Comparison of ENCODE assay signal across 14 cellular contexts in genomic region chr17:17050346-17051345, GRCh38. TPM values are rescaled to one million over a fixed set of nuclear protein-coding genes. Genes with fewer than 3 reads are reported as not detected.
DNase-seq lines count a peak whose midpoint lies in the region; ATAC-seq and TF ChIP-seq lines count a peak whose summit lies in the region.
"Had no signal": no experiment of that assay in that cellular context is flagged by ENCODE, and none has a peak within 500 bp of the region (broad histone marks: within the 10 kb centered on the region; RNA-seq: fewer than 3 reads in every experiment).

No MANE protein-coding gene starts in this region.

- in situ Hi-C loops in transverse colon (cut with MboI; ENCODE audit: low pct_ligation_motif_present in 1 of 4, low pct_unique_long_range_greater_than_20kb in 1 of 4, low sequenced_read_pairs in 3 of 4) = loop anchor here in 1 of 4 donors (10.0 kb wide), 1 partner anchor 56 kb away; no protein-coding TSS in a partner anchor

- TF ChIP-seq EP300 in transverse colon (IDR thresholded peaks at IDR 0.05; ENCODE audit: low read depth) = no peak

- peak overlapping the region; percentile 81 to 86 for H3K27ac ChIP-seq in mucosa of rectum (ENCODE audit: low read depth in 2 of 2, low read length in 2 of 2)
- peak overlapping the region; percentile 77 to 79 (median 78) for H3K27ac ChIP-seq in transverse colon
- H3K27ac ChIP-seq: SK-N-MC had no signal

- no peaks in the 10 kb centered on the region for H3K27me3 Mint-ChIP-seq in activated naive CD8-positive, alpha-beta T cell
- no peaks in the 10 kb centered on the region for H3K27me3 Mint-ChIP-seq in activated naive CD8-positive, alpha-beta T cell treated with anti-CD3 and anti-CD28 coated beads, Interleukin-2, amount 50 U/mL, for 24 hours
- no peaks in the 10 kb centered on the region for H3K27me3 Mint-ChIP-seq in activated T-helper 17 cell treated with anti-CD3 and anti-CD28 coated beads, Interleukin-2, amount 50 U/mL, for 72 hours
- no peaks in the 10 kb centered on the region for H3K27me3 Mint-ChIP-seq in activated T-helper 1 cell treated with anti-CD3 and anti-CD28 coated beads, Interleukin-12 subunit alpha, Interleukin-12 subunit beta, Interleukin-2, Interleukin-4 antibody, amounts not matched to agents 30 ng/mL and 10 ng/mL and 1 ng/mL, durations not matched to agents 14 hours and 24 hours and 36 hours (ENCODE audit: insufficient read depth)

- no peak overlapping the region for H3K9ac ChIP-seq in mucosa of rectum (ENCODE audit: low read depth in 1 of 2, low read length in 2 of 2)

- no peak for DNase-seq in activated naive CD8-positive, alpha-beta T cell treated with anti-CD3 and anti-CD28 coated beads, Interleukin-2, amount 50 U/mL, for 24 hours
- DNase-seq in transverse colon (no peak), NCI-H82 (lab: John Stamatoyannopoulos, UW) (no peak)
- DNase-seq in activated T-helper 1 cell treated with anti-CD3 and anti-CD28 coated beads, Interleukin-12 subunit alpha, Interleukin-12 subunit beta, Interleukin-2, Interleukin-4 antibody, amounts not matched to agents 30 ng/mL and 10 ng/mL and 1 ng/mL, durations not matched to agents 14 hours and 24 hours and 36 hours (ENCODE audit: low spot score) = no peak
- DNase-seq: amygdala, DND-41, NCI-H2107 had no signal

- H3K9me3 ChIP-seq in mucosa of rectum (ENCODE audit: control insufficient read depth in 2 of 2, low read length in 2 of 2) (no peaks in the 10 kb centered on the region), transverse colon (no peaks in the 10 kb centered on the region)
- H3K9me3 ChIP-seq: gastroesophageal sphincter, spleen had no signal

- H3K9me3 Mint-ChIP-seq in activated naive CD8-positive, alpha-beta T cell (ENCODE audit: low read depth) = no peaks in the 10 kb centered on the region
- no peaks in the 10 kb centered on the region for H3K9me3 Mint-ChIP-seq in activated naive CD8-positive, alpha-beta T cell treated with anti-CD3 and anti-CD28 coated beads, Interleukin-2, amount 50 U/mL, for 24 hours
- no peaks in the 10 kb centered on the region for H3K9me3 Mint-ChIP-seq in activated T-helper 17 cell treated with anti-CD3 and anti-CD28 coated beads, Interleukin-2, amount 50 U/mL, for 72 hours
- H3K9me3 Mint-ChIP-seq in activated T-helper 1 cell treated with anti-CD3 and anti-CD28 coated beads, Interleukin-12 subunit alpha, Interleukin-12 subunit beta, Interleukin-2, Interleukin-4 antibody, amounts not matched to agents 30 ng/mL and 10 ng/mL and 1 ng/mL, durations not matched to agents 14 hours and 24 hours and 36 hours = no peaks in the 10 kb centered on the region

- intact Hi-C loops in transverse colon (cut with DNase I; ENCODE audit: low total_unique reads) = no loop called here
- intact Hi-C loops in activated T-helper 1 cell treated with anti-CD3 and anti-CD28 coated beads, Interleukin-12 subunit alpha, Interleukin-12 subunit beta, Interleukin-2, Interleukin-4 antibody, amounts not matched to agents 30 ng/mL and 10 ng/mL and 1 ng/mL, durations not matched to agents 14 hours and 24 hours and 36 hours (cut with micrococcal nuclease) = no loop called here

- no peak overlapping the region for H3K4me3 Mint-ChIP-seq in activated naive CD8-positive, alpha-beta T cell
- no peak overlapping the region for H3K4me3 Mint-ChIP-seq in activated naive CD8-positive, alpha-beta T cell treated with anti-CD3 and anti-CD28 coated beads, Interleukin-2, amount 50 U/mL, for 24 hours
- no peak overlapping the region for H3K4me3 Mint-ChIP-seq in activated T-helper 17 cell treated with anti-CD3 and anti-CD28 coated beads, Interleukin-2, amount 50 U/mL, for 72 hours
- no peak overlapping the region for H3K4me3 Mint-ChIP-seq in activated T-helper 1 cell treated with anti-CD3 and anti-CD28 coated beads, Interleukin-12 subunit alpha, Interleukin-12 subunit beta, Interleukin-2, Interleukin-4 antibody, amounts not matched to agents 30 ng/mL and 10 ng/mL and 1 ng/mL, durations not matched to agents 14 hours and 24 hours and 36 hours

- H3K4me3 ChIP-seq in mucosa of rectum (ENCODE audit: low read length in 2 of 2) (no peak overlapping the region), transverse colon (no peak overlapping the region)
- H3K4me3 ChIP-seq: gastroesophageal sphincter, SK-N-MC, spleen had no signal

- H3K36me3 Mint-ChIP-seq in activated naive CD8-positive, alpha-beta T cell = peaks cover 3% of the 10 kb centered on the region
- H3K36me3 Mint-ChIP-seq in activated naive CD8-positive, alpha-beta T cell treated with anti-CD3 and anti-CD28 coated beads, Interleukin-2, amount 50 U/mL, for 24 hours (ENCODE audit: low read depth) = peaks cover 3% of the 10 kb centered on the region
- peaks cover 10% of the 10 kb centered on the region for H3K36me3 Mint-ChIP-seq in activated T-helper 17 cell treated with anti-CD3 and anti-CD28 coated beads, Interleukin-2, amount 50 U/mL, for 72 hours (ENCODE audit: low read depth)
- peaks cover 4% of the 10 kb centered on the region for H3K36me3 Mint-ChIP-seq in activated T-helper 1 cell treated with anti-CD3 and anti-CD28 coated beads, Interleukin-12 subunit alpha, Interleukin-12 subunit beta, Interleukin-2, Interleukin-4 antibody, amounts not matched to agents 30 ng/mL and 10 ng/mL and 1 ng/mL, durations not matched to agents 14 hours and 24 hours and 36 hours (ENCODE audit: low read depth)

- ATAC-seq in activated naive CD8-positive, alpha-beta T cell treated with anti-CD3 and anti-CD28 coated beads, Interleukin-2, amount 50 U/mL, for 24 hours = no peak
- no peak for ATAC-seq in activated T-helper 17 cell treated with anti-CD3 and anti-CD28 coated beads, Interleukin-2, amount 50 U/mL, for 72 hours (replicated peaks)
- ATAC-seq in HG02623 (IDR thresholded peaks at IDR 0.05; ENCODE audit: unreplicated experiment) = no peak
- ATAC-seq: gastroesophageal sphincter had no signal

- peaks cover 72% of the 10 kb centered on the region for H3K4me1 Mint-ChIP-seq in activated naive CD8-positive, alpha-beta T cell (ENCODE audit: low read depth)
- H3K4me1 Mint-ChIP-seq in activated naive CD8-positive, alpha-beta T cell treated with anti-CD3 and anti-CD28 coated beads, Interleukin-2, amount 50 U/mL, for 24 hours = peaks cover 67% of the 10 kb centered on the region
- H3K4me1 Mint-ChIP-seq in activated T-helper 17 cell treated with anti-CD3 and anti-CD28 coated beads, Interleukin-2, amount 50 U/mL, for 72 hours = peaks cover 45% of the 10 kb centered on the region
- H3K4me1 Mint-ChIP-seq in activated T-helper 1 cell treated with anti-CD3 and anti-CD28 coated beads, Interleukin-12 subunit alpha, Interleukin-12 subunit beta, Interleukin-2, Interleukin-4 antibody, amounts not matched to agents 30 ng/mL and 10 ng/mL and 1 ng/mL, durations not matched to agents 14 hours and 24 hours and 36 hours (ENCODE audit: low read depth) = peaks cover 34% of the 10 kb centered on the region

- H3K27ac Mint-ChIP-seq in activated naive CD8-positive, alpha-beta T cell = peak overlapping the region; percentile 22
- no peak overlapping the region for H3K27ac Mint-ChIP-seq in activated naive CD8-positive, alpha-beta T cell treated with anti-CD3 and anti-CD28 coated beads, Interleukin-2, amount 50 U/mL, for 24 hours
- H3K27ac Mint-ChIP-seq in activated T-helper 17 cell treated with anti-CD3 and anti-CD28 coated beads, Interleukin-2, amount 50 U/mL, for 72 hours = peak overlapping the region; percentile 49
- no peak overlapping the region for H3K27ac Mint-ChIP-seq in activated T-helper 1 cell treated with anti-CD3 and anti-CD28 coated beads, Interleukin-12 subunit alpha, Interleukin-12 subunit beta, Interleukin-2, Interleukin-4 antibody, amounts not matched to agents 30 ng/mL and 10 ng/mL and 1 ng/mL, durations not matched to agents 14 hours and 24 hours and 36 hours

- WGBS in transverse colon (ENCODE audit: low coverage in 1 of 2), 2 donors = 93 to 95% methylated on average over 7 to 15 of the region's 15 CpGs

- no peak for TF ChIP-seq POLR2A in transverse colon (IDR thresholded peaks at IDR 0.05)

- H3K27me3 ChIP-seq in mucosa of rectum (ENCODE audit: control insufficient read depth in 2 of 2, insufficient read depth in 2 of 2, low read length in 2 of 2) (no peaks in the 10 kb centered on the region), transverse colon (no peaks in the 10 kb centered on the region)
- H3K27me3 ChIP-seq: gastroesophageal sphincter, spleen had no signal

- H3K36me3 ChIP-seq in mucosa of rectum (ENCODE audit: control insufficient read depth in 2 of 2, insufficient read depth in 2 of 2, low read length in 2 of 2) (peaks cover 0 to 3% of the 10 kb centered on the region in 2 donors), transverse colon (no peaks in the 10 kb centered on the region)
- H3K36me3 ChIP-seq: gastroesophageal sphincter had no signal

- H3K4me1 ChIP-seq in mucosa of rectum (ENCODE audit: control insufficient read depth in 2 of 2, insufficient read depth in 2 of 2, low read length in 2 of 2) (peaks cover 27 to 32% of the 10 kb centered on the region in 2 donors), transverse colon (peaks cover 27 to 71% (median 36%) of the 10 kb centered on the region in 4 donors)

- no peak for TF ChIP-seq CTCF in transverse colon (IDR thresholded peaks at IDR 0.05)

RNA-seq across cellular contexts. Expression of gene MPRIP, which starts 8.4 kb away (rescaled TPM):
- total RNA-seq in activated T-helper 17 cell treated with anti-CD3 and anti-CD28 coated beads, Interleukin-2, amount 50 U/mL, for 72 hours = 100 to 1,000 TPM; 204 to 207 TPM
- total RNA-seq in transverse colon = 100 to 1,000 TPM; 124 to 368 (median 158) TPM
- total RNA-seq in activated T-helper 1 cell treated with anti-CD3 and anti-CD28 coated beads, Interleukin-12 subunit alpha, Interleukin-12 subunit beta, Interleukin-2, Interleukin-4 antibody, amounts not matched to agents 30 ng/mL and 10 ng/mL and 1 ng/mL, durations not matched to agents 14 hours and 24 hours and 36 hours = 169 and 175 TPM in 2 replicates

Comparison
In these comparisons a context has a peak if more than half of its experiments do, and no peak if none do; other contexts are left out.
1. H3K27ac Mint-ChIP-seq: peak in activated naive CD8-positive, alpha-beta T cell (single experiment) and activated T-helper 17 cell treated with anti-CD3 and anti-CD28 coated beads, Interleukin-2, amount 50 U/mL, for 72 hours (single experiment); none in activated naive CD8-positive, alpha-beta T cell treated with anti-CD3 and anti-CD28 coated beads, Interleukin-2, amount 50 U/mL, for 24 hours (single experiment) and activated T-helper 1 cell treated with anti-CD3 and anti-CD28 coated beads, Interleukin-12 subunit alpha, Interleukin-12 subunit beta, Interleukin-2, Interleukin-4 antibody, amounts not matched to agents 30 ng/mL and 10 ng/mL and 1 ng/mL, durations not matched to agents 14 hours and 24 hours and 36 hours (single experiment).